In genomic region chr2:217049376-217049775, GRCh38 we compare ENCODE assay signal across 28 cellular contexts.
DNase-seq lines count a peak whose midpoint lies in the region; ATAC-seq and TF ChIP-seq lines count a peak whose summit lies in the region.
"Had no signal": no experiment of that assay in that cellular context is flagged by ENCODE, and none has a peak within 500 bp of the region (broad histone marks: within the 10 kb centered on the region; RNA-seq: fewer than 3 reads in every experiment).

No MANE protein-coding gene starts in this region.

- H3K4me1 Mint-ChIP-seq in nephron = peaks cover 83% of the 10 kb centered on the region
- H3K4me1 Mint-ChIP-seq: activated CD4-positive, alpha-beta T cell treated with anti-CD3 and anti-CD28 coated beads, Interleukin-2, amount 10 ng/mL, durations not matched to agents 24 days and 14 days; CD4-positive, CD25-positive, alpha-beta regulatory T cell; stimulated activated memory B cell treated with anti-CD40 and anti-IgM and Interleukin-4, amounts not matched to agents 10 μg/mL and 1 μg/mL and 100 μg/mL, for 72 hours had no signal

- H3K27ac Mint-ChIP-seq in nephron = peak overlapping the region; percentile 21 to 68 (median 67)
- H3K27ac Mint-ChIP-seq: activated CD4-positive, alpha-beta T cell treated with anti-CD3 and anti-CD28 coated beads, Interleukin-2, amount 10 ng/mL, durations not matched to agents 24 days and 14 days; activated naive CD4-positive, alpha-beta T cell treated with anti-CD3 and anti-CD28 coated beads, Interleukin-2, amount 50 U/mL, for 72 hours; CD4-positive, CD25-positive, alpha-beta regulatory T cell; stimulated activated memory B cell treated with anti-CD40 and anti-IgM and Interleukin-4, amounts not matched to agents 10 μg/mL and 1 μg/mL and 100 μg/mL, for 72 hours had no signal

- no peak overlapping the region for H3K4me3 Mint-ChIP-seq in nephron
- H3K4me3 Mint-ChIP-seq: activated CD4-positive, alpha-beta T cell treated with anti-CD3 and anti-CD28 coated beads, Interleukin-2, amount 10 ng/mL, durations not matched to agents 24 days and 14 days; CD4-positive, CD25-positive, alpha-beta regulatory T cell; stimulated activated memory B cell treated with anti-CD40 and anti-IgM and Interleukin-4, amounts not matched to agents 10 μg/mL and 1 μg/mL and 100 μg/mL, for 72 hours had no signal

- ATAC-seq in Right ventricle myocardium superior (ENCODE audit: poor library complexity) (peak; percentile 17), HG03521 (IDR thresholded peaks at IDR 0.05; ENCODE audit: unreplicated experiment) (no peak)
- ATAC-seq: activated naive CD4-positive, alpha-beta T cell treated with anti-CD3 and anti-CD28 coated beads, Interleukin-2, amount 50 U/mL, for 72 hours; left lung; stimulated activated memory B cell treated with anti-CD40 and anti-IgM and Interleukin-4, amounts not matched to agents 10 μg/mL and 1 μg/mL and 100 μg/mL, for 72 hours had no signal

- DNase-seq in Right ventricle myocardium superior (no peak), cardiac septum (ENCODE audit: low spot score) (no peak), ecto neural progenitor cell (ENCODE audit: low spot score) (peak; percentile 62), posterior cingulate gyrus (no peak), posterior vena cava (ENCODE audit: low spot score) (no peak), T-helper 9 cell (no peak)
- DNase-seq: activated CD4-positive, alpha-beta T cell treated with anti-CD3 and anti-CD28 coated beads, Interleukin-2, amount 10 ng/mL, durations not matched to agents 24 days and 14 days; activated CD8-positive, alpha-beta memory T cell treated with anti-CD3 and anti-CD28 coated beads for 24 hours; activated T-cell treated with anti-CD3 and anti-CD28 coated beads for 4 hours; amygdala; Calu3; CD4-positive, CD25-positive, alpha-beta regulatory T cell; DND-41; GOT3; KG1; left lung; NCI-H187 treated with DMSO at 0.1 percent for 48 hours; NCI-H526; stimulated activated CD4-positive, alpha-beta T cell treated with anti-CD3 and anti-CD28 coated beads, Interleukin-15, amount 100 ng/mL, for 24 hours; stimulated activated CD4-positive, alpha-beta T cell treated with anti-CD3 and anti-CD28 coated beads, Interleukin-4, amount 100 ng/mL, for 4 hours; substantia nigra; T1000; upper lobe of left lung; WERI-Rb-1 had no signal

- H3K36me3 Mint-ChIP-seq in nephron (ENCODE audit: low read depth) = no peaks in the 10 kb centered on the region
- H3K36me3 Mint-ChIP-seq: activated naive CD4-positive, alpha-beta T cell treated with anti-CD3 and anti-CD28 coated beads, Interleukin-2, amount 50 U/mL, for 72 hours; CD4-positive, CD25-positive, alpha-beta regulatory T cell; stimulated activated memory B cell treated with anti-CD40 and anti-IgM and Interleukin-4, amounts not matched to agents 10 μg/mL and 1 μg/mL and 100 μg/mL, for 72 hours had no signal

- H3K9me3 Mint-ChIP-seq in nephron = no peaks in the 10 kb centered on the region
- H3K9me3 Mint-ChIP-seq: activated CD4-positive, alpha-beta T cell treated with anti-CD3 and anti-CD28 coated beads, Interleukin-2, amount 10 ng/mL, durations not matched to agents 24 days and 14 days; activated naive CD4-positive, alpha-beta T cell treated with anti-CD3 and anti-CD28 coated beads, Interleukin-2, amount 50 U/mL, for 72 hours; stimulated activated memory B cell treated with anti-CD40 and anti-IgM and Interleukin-4, amounts not matched to agents 10 μg/mL and 1 μg/mL and 100 μg/mL, for 72 hours had no signal

- H3K27me3 Mint-ChIP-seq in nephron (ENCODE audit: low read depth) = no peaks in the 10 kb centered on the region

- TF ChIP-seq CTCF in nephron (IDR thresholded peaks at IDR 0.05; ENCODE audit: unreplicated experiment in 3 of 3) = no peak

- intact Hi-C loops in Right ventricle myocardium superior (cut with DNase I) = no loop called here
- intact Hi-C loops in cardiac septum (cut with DNase I) = no loop called here
- intact Hi-C loops in posterior cingulate gyrus (cut with DNase I) = no loop called here
- intact Hi-C loops in posterior vena cava (cut with DNase I) = no loop called here
